33 cellular contexts compared by ENCODE assay signal in genomic region chr12:70557583-70558263, GRCh38.
DNase-seq lines count a peak whose midpoint lies in the region; ATAC-seq, FAIRE-seq and TF ChIP-seq lines count a peak whose summit lies in the region.
"Had no signal": no experiment of that assay in that cellular context is flagged by ENCODE, and none has a peak within 500 bp of the region (broad histone marks: within the 10 kb centered on the region; RNA-seq: fewer than 3 reads in every experiment).

No MANE protein-coding gene starts in this region.

- no TSS peak for BruUV-seq in HepG2 (replicated peaks; lab: Mats Ljungman, UMichigan)

- H3K9ac ChIP-seq in HepG2 (ENCODE audit: insufficient read depth, low read depth, low read length), result no peak overlapping the region
- H3K9ac ChIP-seq: BLaER1, SK-N-SH had no signal

- no peaks in the 10 kb centered on the region for H3K9me3 ChIP-seq in HepG2 (ENCODE audit: low read length)
- H3K9me3 ChIP-seq in CD4-positive, alpha-beta T cell (ENCODE audit: control insufficient read depth, low read length), result no peaks in the 10 kb centered on the region
- H3K9me3 ChIP-seq: BLaER1, body of pancreas, Caco-2, esophagus squamous epithelium, HAP-1, neutrophil, SK-N-SH, tibial artery had no signal

- H3K79me2 ChIP-seq in HepG2 (ENCODE audit: insufficient read depth, low read length), result no peaks in the 10 kb centered on the region

- TF ChIP-seq EP300 in HepG2 (IDR thresholded peaks at IDR 0.05; ENCODE audit: low read depth in 2 of 2, low read length in 2 of 2), result no peak
- TF ChIP-seq EP300 in HepG2 (CRISPR knock-in tag; IDR thresholded peaks at IDR 0.05; ENCODE audit: borderline replicate concordance), result no peak

- no peaks in the 10 kb centered on the region for H4K20me1 ChIP-seq in HepG2 (ENCODE audit: insufficient read depth, low read length)
- H4K20me1 ChIP-seq: BLaER1 had no signal

- H3K27ac Mint-ChIP-seq in activated CD8-positive, alpha-beta T cell treated with anti-CD3 and anti-CD28 coated beads for 36 hours, result no peak overlapping the region
- H3K27ac Mint-ChIP-seq in CD4-positive, alpha-beta T cell, result no peak overlapping the region
- H3K27ac Mint-ChIP-seq: activated naive CD8-positive, alpha-beta T cell treated with anti-CD3 and anti-CD28 coated beads, Interleukin-2, amount 50 U/mL, for 24 hours; memory B cell had no signal

- in situ Hi-C loops in G401 (cut with HindIII; ENCODE audit: low sequenced_read_pairs), result no loop called here
- in situ Hi-C loops in HepG2 (cut with HindIII; ENCODE audit: extremely low pct_ligation_motif_present, low pct_unique_long_range_greater_than_20kb), result no loop called here

- H3K9me3 Mint-ChIP-seq in activated CD8-positive, alpha-beta T cell treated with anti-CD3 and anti-CD28 coated beads for 36 hours, result no peaks in the 10 kb centered on the region
- no peaks in the 10 kb centered on the region for H3K9me3 Mint-ChIP-seq in CD4-positive, alpha-beta T cell
- H3K9me3 Mint-ChIP-seq: activated naive CD8-positive, alpha-beta T cell treated with anti-CD3 and anti-CD28 coated beads, Interleukin-2, amount 50 U/mL, for 24 hours; memory B cell had no signal

- TF ChIP-seq CTCF in HepG2 (CRISPR knock-in tag; IDR thresholded peaks at IDR 0.05), result no peak
- TF ChIP-seq CTCF in activated CD8-positive, alpha-beta T cell treated with anti-CD3 and anti-CD28 coated beads for 36 hours (IDR thresholded peaks at IDR 0.05), result no peak
- TF ChIP-seq CTCF in CD4-positive, alpha-beta T cell (IDR thresholded peaks at IDR 0.05), result no peak

- no peaks in the 10 kb centered on the region for H3K4me1 Mint-ChIP-seq in activated CD8-positive, alpha-beta T cell treated with anti-CD3 and anti-CD28 coated beads for 36 hours (ENCODE audit: low read depth)
- H3K4me1 Mint-ChIP-seq in CD4-positive, alpha-beta T cell (ENCODE audit: low read depth), result no peaks in the 10 kb centered on the region
- H3K4me1 Mint-ChIP-seq: activated naive CD8-positive, alpha-beta T cell treated with anti-CD3 and anti-CD28 coated beads, Interleukin-2, amount 50 U/mL, for 24 hours; memory B cell had no signal

- H3K36me3 ChIP-seq in HepG2 (replicated peaks in 1 of 2; ENCODE audit: control insufficient read depth in 1 of 2, insufficient read depth in 2 of 2, low read length in 2 of 2), result no peaks in the 10 kb centered on the region
- H3K36me3 ChIP-seq: BLaER1, esophagus squamous epithelium, HAP-1, neutrophil, tibial artery had no signal

- H3K27me3 ChIP-seq in HepG2 (ENCODE audit: control insufficient read depth in 1 of 2, insufficient read depth in 2 of 2, low read length in 2 of 2), result no peaks in the 10 kb centered on the region
- H3K27me3 ChIP-seq in CD4-positive, alpha-beta T cell (ENCODE audit: control insufficient read depth, insufficient read depth, low read length), result peaks cover 7% of the 10 kb centered on the region
- H3K27me3 ChIP-seq: BLaER1, body of pancreas, foreskin keratinocyte, tibial artery had no signal

- peaks cover 15% of the 10 kb centered on the region for H3K4me1 ChIP-seq in HepG2 (ENCODE audit: insufficient read depth, low read length)
- H3K4me1 ChIP-seq: BLaER1, body of pancreas, Caco-2, esophagus squamous epithelium, HAP-1, tibial artery had no signal

- H3K27ac ChIP-seq in cingulate gyrus (ENCODE audit: low read depth, low read length) (peak overlapping the region; percentile 93), HepG2 (ENCODE audit: extremely low read length, insufficient read depth, low read length) (no peak overlapping the region)
- H3K27ac ChIP-seq in CD4-positive, alpha-beta T cell (ENCODE audit: low read depth, low read length), result no peak overlapping the region
- H3K27ac ChIP-seq: BLaER1, body of pancreas, esophagus squamous epithelium, foreskin keratinocyte, HL-60, neutrophil, tibial artery had no signal

- H3K4me2 ChIP-seq in HepG2 (ENCODE audit: low read depth, low read length), result no peak overlapping the region
- H3K4me2 ChIP-seq: BLaER1, SK-N-SH had no signal

- no peak overlapping the region for H3K4me3 ChIP-seq in HepG2 (replicated peaks in 1 of 3; ENCODE audit: insufficient read depth in 1 of 3, low read depth in 2 of 3, low read length in 3 of 3)
- H3K4me3 ChIP-seq: BLaER1, body of pancreas, esophagus squamous epithelium, HAP-1, tibial artery had no signal

- intact Hi-C loops in HepG2 (cut with micrococcal nuclease; ENCODE audit: unreplicated experiment) (no loop called here), sciatic nerve (cut with DNase I) (no loop called here)
- intact Hi-C loops in activated CD8-positive, alpha-beta T cell treated with anti-CD3 and anti-CD28 coated beads for 36 hours (cut with micrococcal nuclease), result no loop called here
- intact Hi-C loops in CD4-positive, alpha-beta T cell (cut with DNase I, micrococcal nuclease), result no loop called here

- no peaks in the 10 kb centered on the region for H3K36me3 Mint-ChIP-seq in activated CD8-positive, alpha-beta T cell treated with anti-CD3 and anti-CD28 coated beads for 36 hours (ENCODE audit: low read depth)
- no peaks in the 10 kb centered on the region for H3K36me3 Mint-ChIP-seq in CD4-positive, alpha-beta T cell (ENCODE audit: low read depth)

- 47% methylated on average over 4 of the region's 6 CpGs for WGBS in HepG2 (ENCODE audit: low lambda C conversion rate)

- DNase-seq in G401 (ENCODE audit: low spot score) (peak; percentile 16), HepG2 (ENCODE audit: low spot score) (peak; percentile 52), sciatic nerve (ENCODE audit: low spot score) (no peak), NCI-H1048 (lab: John Stamatoyannopoulos, UW) (no peak)
- DNase-seq in activated CD8-positive, alpha-beta T cell treated with anti-CD3 and anti-CD28 coated beads for 36 hours, result no peak
- no peak for DNase-seq in CD4-positive, alpha-beta T cell
- DNase-seq: activated CD4-positive, alpha-beta T cell treated with anti-CD3 and anti-CD28 coated beads, Interleukin-2, amount 50 U/mL, for 4 hours; activated CD8-positive, alpha-beta memory T cell treated with anti-CD3 and anti-CD28 coated beads, Interleukin-2, amount 50 U/mL, for 4 hours; activated naive CD4-positive, alpha-beta T cell; activated naive CD8-positive, alpha-beta T cell treated with anti-CD3 and anti-CD28 coated beads, Interleukin-2, amount 50 U/mL, for 24 hours; body of pancreas; Caco-2; dermis blood vessel endothelial cell; DND-41; esophagus squamous epithelium; foreskin keratinocyte; KG1; left colon; NCI-H1105; NCI-H187 treated with DMSO at 0.1 percent for 48 hours; NCI-H510A treated with DMSO at 0.1 percent for 48 hours; NK-92 treated with Interleukin-12 subunit alpha and Interleukin-12 subunit beta, amount 100 ng/mL, for 24 hours; SK-N-SH; small intestine; stimulated activated naive CD4-positive, alpha-beta T cell treated with Interleukin-2 at 50 U/mL for 16 hours; T-helper 2 cell; tibial artery had no signal

- H3K4me3 Mint-ChIP-seq in activated CD8-positive, alpha-beta T cell treated with anti-CD3 and anti-CD28 coated beads for 36 hours, result no peak overlapping the region
- H3K4me3 Mint-ChIP-seq in CD4-positive, alpha-beta T cell, result no peak overlapping the region
- H3K4me3 Mint-ChIP-seq: activated naive CD8-positive, alpha-beta T cell treated with anti-CD3 and anti-CD28 coated beads, Interleukin-2, amount 50 U/mL, for 24 hours; memory B cell had no signal

- no peak for TF ChIP-seq POLR2A in HepG2 (IDR thresholded peaks at IDR 0.05; ENCODE audit: insufficient read depth in 1 of 2, low read depth in 2 of 2, low read length in 2 of 2)

- CTCF ChIA-PET in HepG2 (lab: Yijun Ruan, JAX; ENCODE audit: low intra/inter-chr PET ratio, low total read pairs), result no interaction called here
- CTCF ChIA-PET in activated CD8-positive, alpha-beta T cell treated with anti-CD3 and anti-CD28 coated beads for 36 hours (lab: Charles Lee), result interaction anchor here (1.0 kb wide), 1 partner anchor 19 kb away, joined by 4 read pairs; no protein-coding TSS in a partner anchor
- CTCF ChIA-PET in CD4-positive, alpha-beta T cell (lab: Charles Lee), result no interaction called here

- no peak for FAIRE-seq in HepG2 (lab: Jason Lieb, UNC)
- FAIRE-seq: small intestine had no signal

- TF ChIP-seq RAD21 in HepG2 (CRISPR knock-in tag; IDR thresholded peaks at IDR 0.05), result no peak

- peaks cover 1% of the 10 kb centered on the region for H3K27me3 Mint-ChIP-seq in activated CD8-positive, alpha-beta T cell treated with anti-CD3 and anti-CD28 coated beads for 36 hours
- peaks cover 8% of the 10 kb centered on the region for H3K27me3 Mint-ChIP-seq in CD4-positive, alpha-beta T cell
- H3K27me3 Mint-ChIP-seq: memory B cell had no signal

- POLR2A ChIA-PET in HepG2 (lab: Yijun Ruan, JAX), result no interaction called here
- POLR2A ChIA-PET in activated CD8-positive, alpha-beta T cell treated with anti-CD3 and anti-CD28 coated beads for 36 hours (lab: Charles Lee), result no interaction called here
- POLR2A ChIA-PET in CD4-positive, alpha-beta T cell (lab: Charles Lee), result no interaction called here

- ATAC-seq in HepG2 (peak; percentile 66), sciatic nerve (peak; percentile 79)
- ATAC-seq in activated CD8-positive, alpha-beta T cell treated with anti-CD3 and anti-CD28 coated beads for 36 hours, result no peak
- ATAC-seq in CD4-positive, alpha-beta T cell (ENCODE audit: poor library complexity), result no peak
- ATAC-seq: activated naive CD8-positive, alpha-beta T cell treated with anti-CD3 and anti-CD28 coated beads, Interleukin-2, amount 50 U/mL, for 24 hours; body of pancreas; foreskin keratinocyte; left colon had no signal

- H2AFZ ChIP-seq in HepG2 (ENCODE audit: low read length), result no peak overlapping the region

TF ChIP-seq in HepG2, 621 proteins besides CTCF, POLR2A, EP300 and RAD21 (continues in another document):
- no peak for TF ChIP-seq ATF6 (CRISPR knock-in tag; conservative IDR thresholded peaks at IDR 0.05)

Comparison
In these comparisons a context has a peak if more than half of its experiments do, and no peak if none do; other contexts are left out.
1. DNase-seq: peak in G401 (single experiment) and HepG2 (single experiment); none in sciatic nerve (single experiment), NCI-H1048 (single experiment), activated CD8-positive, alpha-beta T cell treated with anti-CD3 and anti-CD28 coated beads for 36 hours (single experiment) and CD4-positive, alpha-beta T cell (0 of 10).
2. ATAC-seq: peak in HepG2 (single experiment) and sciatic nerve (single experiment); none in activated CD8-positive, alpha-beta T cell treated with anti-CD3 and anti-CD28 coated beads for 36 hours (single experiment) and CD4-positive, alpha-beta T cell (single experiment).